8 cellular contexts compared by ENCODE assay signal in genomic region chr2:181457121-181457740, GRCh38. TPM values are rescaled to one million over a fixed set of nuclear protein-coding genes. Genes with fewer than 3 reads are reported as not detected.
A peak's percentile ranks its signal among the peaks of the same experiment; 100 is the strongest.
DNase-seq lines count a peak whose midpoint lies in the region; FAIRE-seq and TF ChIP-seq lines count a peak whose summit lies in the region.

Gene ITGA4, plus strand, starts transcription at chr2:181457386. Its CDS starts 269 bp downstream, at chr2:181457655.

- H3K27ac ChIP-seq in VCaP = no peak within 1 kb of the TSS

- H3K27me3 ChIP-seq in GM06990 (replicated peaks; ENCODE audit: control insufficient read depth, insufficient read depth, low read length) (no peaks in the 10 kb centered on the region), bronchial epithelial cell (ENCODE audit: control insufficient read depth, insufficient read depth, low read length) (no peaks in the 10 kb centered on the region)

- TF ChIP-seq CTCF in GM06990 (IDR thresholded peaks at IDR 0.05; ENCODE audit: insufficient read depth, low read length, poor library complexity, severe bottlenecking) (peak; percentile 76), VCaP (conservative IDR thresholded peaks at IDR 0.05) (peak; percentile 76), bronchial epithelial cell (IDR thresholded peaks at IDR 0.05; ENCODE audit: insufficient read depth, low read length, severe bottlenecking) (peak; percentile 77)

- DNase-seq in GM06990 (ENCODE audit: extremely low read depth, insufficient read length) (peak; percentile 93), GOT3 (lab: John Stamatoyannopoulos, UW) (peak; percentile 73), LHCN-M2 (ENCODE audit: low read depth) (peak; percentile 77), bronchial epithelial cell (ENCODE audit: low read depth) (peak; percentile 37), kidney tubule cell (ENCODE audit: low spot score) (peak; percentile 54), SHP77 treated with DMSO at 0.1 percent for 48 hours (lab: John Stamatoyannopoulos, UW) (no peak)
- peak; percentile 77 for DNase-seq in stimulated activated CD4-positive, alpha-beta T cell treated with anti-CD3 and anti-CD28 coated beads, Interleukin-2, amount 100 ng/mL, for 4 hours (ENCODE audit: low read depth)

- peak within 1 kb of the TSS; percentile 82 for H3K4me3 ChIP-seq in GM06990 (replicated peaks; ENCODE audit: low read depth, low read length)
- peak within 1 kb of the TSS; percentile 47 for H3K4me3 ChIP-seq in bronchial epithelial cell (ENCODE audit: low read depth, low read length)

- H3K36me3 ChIP-seq in GM06990 (ENCODE audit: control insufficient read depth, insufficient read depth, low read length) = no peaks in the 10 kb centered on the region
- no peaks in the 10 kb centered on the region for H3K36me3 ChIP-seq in bronchial epithelial cell (ENCODE audit: control insufficient read depth, insufficient read depth, low read length)

- FAIRE-seq in bronchial epithelial cell (lab: Jason Lieb, UNC) = no peak

RNA-seq across cellular contexts. Expression of gene ITGA4, which starts in this region (rescaled TPM):
- total RNA-seq in LHCN-M2 (2014; rRNA removed) (18.9 and 19.2 TPM in 2 replicates), bronchial epithelial cell (under 0.01 and 0.79 TPM in 2 replicates)
- 6.5 TPM for polyA plus RNA-seq in LHCN-M2 (2012)

Comparison
In these comparisons a context has a peak if more than half of its experiments do, and no peak if none do; other contexts are left out.
1. RNA of gene ITGA4 (total RNA-seq): 18.9 to 19.2 TPM in LHCN-M2; under 0.01 to 0.79 TPM in bronchial epithelial cell; every median in the first group is over 10 times any median in the second.
2. Peak in DNase-seq and H3K4me3 ChIP-seq in bronchial epithelial cell; RNA of the gene not detected or under 1 TPM.
3. Peak in every context shown above with its lines, with median percentiles within 50 percentile points of each other: CTCF ChIP-seq.